ENCODE assay signal across 7 cellular contexts in genomic region chr22:44623771-44624510, GRCh38.
DNase-seq lines count a peak whose midpoint lies in the region; TF ChIP-seq lines count a peak whose summit lies in the region.

No MANE protein-coding gene starts in this region.

- H3K4me1 ChIP-seq in DOHH2 (ENCODE audit: control insufficient read depth, low read length) (no peaks in the 10 kb centered on the region), mesendoderm (ENCODE audit: control insufficient read depth, low read depth, low read length) (no peaks in the 10 kb centered on the region)

- no peaks in the 10 kb centered on the region for H3K36me3 ChIP-seq in DOHH2 (ENCODE audit: control insufficient read depth, low read length)
- H3K36me3 ChIP-seq in mesendoderm (ENCODE audit: control insufficient read depth, insufficient read depth, low read length), result no peaks in the 10 kb centered on the region

- H3K27me3 ChIP-seq in DOHH2 (ENCODE audit: control insufficient read depth, low read length) (no peaks in the 10 kb centered on the region), mesendoderm (ENCODE audit: insufficient read depth, low read length, poor library complexity) (no peaks in the 10 kb centered on the region)

- no peaks in the 10 kb centered on the region for H3K79me1 ChIP-seq in mesendoderm (ENCODE audit: low read length)

- no peaks in the 10 kb centered on the region for H3K9me2 ChIP-seq in DOHH2 (replicated peaks; ENCODE audit: control insufficient read depth, low read length)

- no peak overlapping the region for H2BK15ac ChIP-seq in mesendoderm (replicated peaks; ENCODE audit: low read depth)

- no peak overlapping the region for H2AK5ac ChIP-seq in mesendoderm (ENCODE audit: low read length)

- H3K9ac ChIP-seq in mesendoderm (ENCODE audit: low read length), result no peak overlapping the region

- TF ChIP-seq CTCF in DOHH2 (IDR thresholded peaks at IDR 0.05; ENCODE audit: low read depth, low read length, poor library complexity, severe bottlenecking) (peak; percentile 45), astrocyte of the cerebellum (IDR thresholded peaks at IDR 0.05; ENCODE audit: low read depth, low read length, missing control alignments) (peak; percentile 49)

- no peak overlapping the region for H2BK5ac ChIP-seq in mesendoderm (ENCODE audit: low read length)

- peak; percentile 48 for DNase-seq in KBM-7
- no peak for DNase-seq in astrocyte of the cerebellum (ENCODE audit: low read depth)
- DNase-seq in mesendoderm, result peak; percentile 44
- no peak for DNase-seq in mesenteric fat pad (ENCODE audit: low spot score)
- no peak for DNase-seq in NCI-H2081 treated with DMSO at 0.1 percent for 48 hours (lab: John Stamatoyannopoulos, UW)
- DNase-seq in mucosa of gallbladder (ENCODE audit: low spot score), result no peak

- no peak overlapping the region for H3K4me2 ChIP-seq in DOHH2 (ENCODE audit: low read length)
- no peak overlapping the region for H3K4me2 ChIP-seq in mesendoderm (ENCODE audit: low read length)

- no peak overlapping the region for H4K5ac ChIP-seq in mesendoderm (ENCODE audit: low read length)

- H3F3A ChIP-seq in DOHH2 (ENCODE audit: control insufficient read depth, insufficient read depth), result no peaks in the 10 kb centered on the region

- no peak overlapping the region for H4K8ac ChIP-seq in mesendoderm (ENCODE audit: low read depth, low read length)

- H4K20me1 ChIP-seq in DOHH2 (ENCODE audit: control insufficient read depth, insufficient read depth, low read depth, low read length), result no peaks in the 10 kb centered on the region

- H3K23ac ChIP-seq in mesendoderm (ENCODE audit: low read length), result no peak overlapping the region

- no peak overlapping the region for H2BK120ac ChIP-seq in mesendoderm (ENCODE audit: low read depth, low read length)

- no peak overlapping the region for H3K18ac ChIP-seq in mesendoderm (ENCODE audit: low read length)

- H3K56ac ChIP-seq in mesendoderm (ENCODE audit: low read length), result no peak overlapping the region

- H3K79me2 ChIP-seq in DOHH2 (ENCODE audit: control insufficient read depth, low read length), result no peaks in the 10 kb centered on the region
- H3K79me2 ChIP-seq in mesendoderm (ENCODE audit: control insufficient read depth, insufficient read depth, low read length), result no peaks in the 10 kb centered on the region

- no CpG with 5 or more reads among the region's 24 CpGs for WGBS in mesendoderm (ENCODE audit: extremely low coverage, insufficient coverage, low lambda C conversion rate)

- H3K27ac ChIP-seq in DOHH2 (ENCODE audit: low read depth, low read length) (no peak overlapping the region), mesendoderm (ENCODE audit: low read depth, low read length) (no peak overlapping the region)

- peaks cover 4% of the 10 kb centered on the region; the same call in 1 of the 2 replicates for H3K9me3 ChIP-seq in DOHH2 (ENCODE audit: control insufficient read depth, insufficient read depth, low read length)

- no peak overlapping the region for H3K4ac ChIP-seq in mesendoderm (ENCODE audit: low read depth, low read length)

- in situ Hi-C loops in KBM-7 (cut with MboI; ENCODE audit: low pct_unique_long_range_greater_than_20kb, low sequenced_read_pairs) (no loop called here), astrocyte of the cerebellum (cut with HindIII; ENCODE audit: low sequenced_read_pairs) (no loop called here)

- no peak overlapping the region for H3K4me3 ChIP-seq in DOHH2 (ENCODE audit: low read length)
- H3K4me3 ChIP-seq in astrocyte of the cerebellum (ENCODE audit: low read depth, low read length), result no peak overlapping the region
- no peak overlapping the region for H3K4me3 ChIP-seq in mesendoderm (ENCODE audit: low read length)

Comparison
In these comparisons a context has a peak if more than half of its experiments do, and no peak if none do; other contexts are left out.
1. DNase-seq: peak in KBM-7 (single experiment) and mesendoderm (single experiment); none in astrocyte of the cerebellum (single experiment), mesenteric fat pad (single experiment), NCI-H2081 treated with DMSO at 0.1 percent for 48 hours (single experiment) and mucosa of gallbladder (single experiment).